In genomic region chr4:14855719-14856075, GRCh38 we compare ENCODE assay signal across 1 cellular context.
TF ChIP-seq lines count a peak whose summit lies in the region.

No MANE protein-coding gene starts in this region.

TF ChIP-seq in SK-N-SH, 30 proteins besides CTCF, POLR2A, EP300 and RAD21 (continued from another document):
- TF ChIP-seq PBX3 (IDR thresholded peaks at IDR 0.05), result no peak
TF ChIP-seq in SK-N-SH: peak in this region for 0.
